Comparison of ENCODE assay signal across 8 cellular contexts in genomic region chr6:142551145-142551811, GRCh38.
DNase-seq lines count a peak whose midpoint lies in the region; ATAC-seq and TF ChIP-seq lines count a peak whose summit lies in the region.

No MANE protein-coding gene starts in this region.

- no peak overlapping the region for H3K4me3 Mint-ChIP-seq in GM23338

- no peak overlapping the region for H3K27ac ChIP-seq in GM23338 (ENCODE audit: low read depth)
- no peak overlapping the region for H3K27ac ChIP-seq in brain microvascular endothelial cell

- H3K36me3 Mint-ChIP-seq in GM23338 (ENCODE audit: low read depth): no peaks in the 10 kb centered on the region

- H3K27me3 Mint-ChIP-seq in GM23338 (ENCODE audit: insufficient read depth, low read depth, poor library complexity): peaks cover 1% of the 10 kb centered on the region

- H3K4me2 ChIP-seq in GM23338: no peak overlapping the region

- H3K4me3 ChIP-seq in GM23338 (no peak overlapping the region), brain microvascular endothelial cell (ENCODE audit: low read depth, low read length) (no peak overlapping the region)

- H3K36me3 ChIP-seq in GM23338 (ENCODE audit: insufficient read depth) (no peaks in the 10 kb centered on the region), brain microvascular endothelial cell (replicated peaks) (no peaks in the 10 kb centered on the region)

- H2AFZ ChIP-seq in GM23338: peak overlapping the region; percentile 80; the same call in 1 of the 2 replicates

- 0 out of 2 replicates have a peak, but pooled peaks cover 6% of the 10 kb centered on the region for H3K9me2 ChIP-seq in GM23338 (ENCODE audit: insufficient read depth)

- in situ Hi-C loops in brain microvascular endothelial cell (cut with HindIII; ENCODE audit: low pct_ligation_motif_present, low sequenced_read_pairs): no loop called here

- DNase-seq in GM23338 (ENCODE audit: low spot score): no peak
- peak; percentile 60 for DNase-seq in T1000 (lab: John Stamatoyannopoulos, UW)
- no peak for DNase-seq in brain microvascular endothelial cell
- peak; percentile 38 for DNase-seq in stimulated activated CD4-positive, alpha-beta T cell treated with anti-CD3 and anti-CD28 coated beads, Interleukin-2, amount 100 ng/mL, for 4 hours (ENCODE audit: low read depth)

- no peaks in the 10 kb centered on the region for H3K27me3 ChIP-seq in GM23338 (ENCODE audit: insufficient read depth)
- no peaks in the 10 kb centered on the region for H3K27me3 ChIP-seq in brain microvascular endothelial cell (replicated peaks)

- TF ChIP-seq CTCF in GM23338 (conservative IDR thresholded peaks at IDR 0.05; ENCODE audit: low read depth in 2 of 2): 0 out of 4 replicates have a peak, but pooled peaks of 1 of the 2 experiments have one; percentile 3
- TF ChIP-seq CTCF in brain microvascular endothelial cell (IDR thresholded peaks at IDR 0.05; ENCODE audit: low read depth, low read length, missing control alignments): peak; percentile 30

- no peaks in the 10 kb centered on the region for H3K79me2 ChIP-seq in GM23338 (replicated peaks; ENCODE audit: insufficient read depth)

- peaks cover 12% of the 10 kb centered on the region; the same call in 1 of the 2 replicates for H3K4me1 ChIP-seq in GM23338 (ENCODE audit: insufficient read depth)

- no peak for TF ChIP-seq POLR2A in GM18505 (IDR thresholded peaks at IDR 0.05; ENCODE audit: borderline replicate concordance, extremely low read depth, insufficient read depth, insufficient read length)

- no peaks in the 10 kb centered on the region for H4K20me1 ChIP-seq in GM23338 (replicated peaks; ENCODE audit: insufficient read depth)

- H3K9me3 Mint-ChIP-seq in GM23338: no peaks in the 10 kb centered on the region

- H3K27ac Mint-ChIP-seq in GM23338: no peak overlapping the region

- no peaks in the 10 kb centered on the region for H3F3A ChIP-seq in GM23338 (replicated peaks; ENCODE audit: low read depth)

- ATAC-seq in GM23338 (peak; percentile 69), HG02973 (IDR thresholded peaks at IDR 0.05; ENCODE audit: unreplicated experiment) (no peak), GM18505 (IDR thresholded peaks at IDR 0.05; ENCODE audit: unreplicated experiment) (no peak), GM19035 (IDR thresholded peaks at IDR 0.05; ENCODE audit: unreplicated experiment) (no peak), HG03457 (IDR thresholded peaks at IDR 0.05; ENCODE audit: unreplicated experiment) (no peak)

- H3K4me1 Mint-ChIP-seq in GM23338: peaks cover 15% of the 10 kb centered on the region

TF ChIP-seq in GM23338, 12 proteins besides CTCF, POLR2A, EP300 and RAD21:
- TF ChIP-seq CREB1 (CRISPR knock-in tag; IDR thresholded peaks at IDR 0.05; ENCODE audit: low read depth) (no peak), ETS1 (IDR thresholded peaks at IDR 0.05) (no peak), POLR2AphosphoS5 (IDR thresholded peaks at IDR 0.05; ENCODE audit: low read depth) (no peak)

Comparison
In these comparisons a context has a peak if more than half of its experiments do, and no peak if none do; other contexts are left out.
1. DNase-seq: peak in T1000 (single experiment) and stimulated activated CD4-positive, alpha-beta T cell treated with anti-CD3 and anti-CD28 coated beads, Interleukin-2, amount 100 ng/mL, for 4 hours (single experiment); none in GM23338 (single experiment) and brain microvascular endothelial cell (single experiment).